Comparison of ENCODE assay signal across 8 cellular contexts in genomic region chr7:35003177-35003650, GRCh38. TPM values are rescaled to one million over a fixed set of nuclear protein-coding genes. Genes with fewer than 3 reads are reported as not detected.
DNase-seq lines count a peak whose midpoint lies in the region; ATAC-seq, FAIRE-seq and TF ChIP-seq lines count a peak whose summit lies in the region.
"Not testable (repeated sequence)": the region's sequence is repeated elsewhere in the genome, so short reads cannot be mapped to it uniquely, and the experiment has no call there.

No MANE protein-coding gene starts in this region.

- intact Hi-C loops in aorta (cut with DNase I): loop anchor here in 1 of 2 donors (5.0 kb wide), 1 partner anchor 34 kb away; the partner anchor contains the start of gene DPY19L1

- not testable (repeated sequence) for H3K36me3 ChIP-seq in astrocyte (ENCODE audit: insufficient read depth, low read length); hepatocyte (replicated peaks; ENCODE audit: insufficient read depth, low read depth); aorta (ENCODE audit: control insufficient read depth in 1 of 2, insufficient read depth in 2 of 2, low read length in 1 of 2)

- peaks cover 32% of the 10 kb centered on the region for H3K4me1 Mint-ChIP-seq in HFFc6 (ENCODE audit: low read depth)
- H3K4me1 Mint-ChIP-seq in astrocyte (ENCODE audit: low read depth, unreplicated experiment): peaks cover 49% of the 10 kb centered on the region
- H3K4me1 Mint-ChIP-seq in osteocyte (ENCODE audit: unreplicated experiment): peaks cover 29% of the 10 kb centered on the region

- H3K4me1 ChIP-seq in astrocyte (ENCODE audit: insufficient read depth, low read length): peaks cover 25% of the 10 kb centered on the region
- not testable (repeated sequence) for H3K4me1 ChIP-seq in hepatocyte (ENCODE audit: insufficient read depth); aorta (ENCODE audit: control insufficient read depth in 1 of 2, insufficient read depth in 2 of 2, low read length in 2 of 2)

- FAIRE-seq in astrocyte (lab: Jason Lieb, UNC): peak; percentile 92

- TF ChIP-seq CTCF in HFFc6 (IDR thresholded peaks at IDR 0.05); astrocyte (IDR thresholded peaks at IDR 0.05; ENCODE audit: insufficient read depth, low read depth, low read length); hepatocyte (IDR thresholded peaks at IDR 0.05; ENCODE audit: poor library complexity); osteocyte (IDR thresholded peaks at IDR 0.05): not testable (repeated sequence)

- not testable (repeated sequence) for H3K9me3 Mint-ChIP-seq in HFFc6; astrocyte (ENCODE audit: unreplicated experiment); osteocyte (ENCODE audit: unreplicated experiment)

- H3K27me3 Mint-ChIP-seq in HFFc6 (ENCODE audit: insufficient read depth); astrocyte (ENCODE audit: low read depth, unreplicated experiment); osteocyte (ENCODE audit: unreplicated experiment): not testable (repeated sequence)

- peaks cover 10% of the 10 kb centered on the region for H3K79me2 ChIP-seq in astrocyte (ENCODE audit: insufficient read depth, low read length)
- not testable (repeated sequence) for H3K79me2 ChIP-seq in hepatocyte

- DNase-seq in DMS 273 (lab: John Stamatoyannopoulos, UW; ENCODE audit: unreplicated experiment) (peak; percentile 45), HFFc6 (peak; percentile 74), NCI-H446 (lab: John Stamatoyannopoulos, UW) (peak; percentile 83 to 90), astrocyte (ENCODE audit: low read depth) (peak; percentile 72), erythroblast (lab: John Stamatoyannopoulos, UW) (peak; percentile 47 to 53)
- DNase-seq in hepatocyte (ENCODE audit: low spot score); osteocyte (ENCODE audit: extremely low spot score, unreplicated experiment); aorta: not testable (repeated sequence)

- peak overlapping the region; percentile 78 for H3K9ac ChIP-seq in astrocyte (ENCODE audit: low read length)

- peak overlapping the region; percentile 85 for H3K4me2 ChIP-seq in astrocyte (ENCODE audit: low read length)
- not testable (repeated sequence) for H3K4me2 ChIP-seq in hepatocyte

- H3K4me3 Mint-ChIP-seq in HFFc6 (peak overlapping the region; percentile 78), astrocyte (ENCODE audit: unreplicated experiment) (peak overlapping the region; percentile 40)
- H3K4me3 Mint-ChIP-seq in osteocyte (ENCODE audit: unreplicated experiment): not testable (repeated sequence)

- H3K36me3 Mint-ChIP-seq in HFFc6 (ENCODE audit: low read depth); astrocyte (ENCODE audit: low read depth, unreplicated experiment); osteocyte (ENCODE audit: unreplicated experiment): not testable (repeated sequence)

- not testable (repeated sequence) for H4K20me1 ChIP-seq in astrocyte (ENCODE audit: insufficient read depth, low read length); hepatocyte (ENCODE audit: insufficient read depth, poor library complexity, severe bottlenecking)

- H2AFZ ChIP-seq in astrocyte (ENCODE audit: low read depth, low read length); hepatocyte: not testable (repeated sequence)

- H3K9me2 ChIP-seq in hepatocyte (replicated peaks; ENCODE audit: insufficient read depth): not testable (repeated sequence)

- H3K27ac ChIP-seq in astrocyte (ENCODE audit: low read depth, low read length): peak overlapping the region; percentile 94
- H3K27ac ChIP-seq in hepatocyte: peak overlapping the region; percentile 86
- H3K27ac ChIP-seq in aorta (ENCODE audit: low read depth in 1 of 2, low read length in 2 of 2): not testable (repeated sequence)

- H3K27ac Mint-ChIP-seq in HFFc6: peak overlapping the region; percentile 94
- H3K27ac Mint-ChIP-seq in astrocyte (ENCODE audit: unreplicated experiment): peak overlapping the region; percentile 100
- H3K27ac Mint-ChIP-seq in osteocyte (ENCODE audit: unreplicated experiment): peak overlapping the region; percentile 94

- 50% methylated on average over 1 of the region's 1 CpG for WGBS in hepatocyte (ENCODE audit: low lambda C conversion rate, missing lambda C conversion rate)
- WGBS in aorta, 2 donors: 22 to 41% methylated on average over 1 of the region's 1 CpG

- peak; percentile 11 for ATAC-seq in aorta (ENCODE audit: low FRiP score)

- TF ChIP-seq POLR2A in erythroblast (IDR thresholded peaks at IDR 0.05; ENCODE audit: low read length): not testable (repeated sequence)

- peak overlapping the region; percentile 37 for H3K4me3 ChIP-seq in astrocyte (ENCODE audit: insufficient read depth, low read depth, low read length)
- not testable (repeated sequence) for H3K4me3 ChIP-seq in hepatocyte; aorta (ENCODE audit: low read length in 2 of 2)

- H3K27me3 ChIP-seq in astrocyte (ENCODE audit: insufficient read depth, low read length); hepatocyte; aorta (ENCODE audit: control insufficient read depth in 1 of 2, insufficient read depth in 2 of 2, low read length in 1 of 2): not testable (repeated sequence)

- not testable (repeated sequence) for H3K9me3 ChIP-seq in astrocyte (ENCODE audit: insufficient read depth, low read depth, low read length); hepatocyte (ENCODE audit: low read depth); aorta (ENCODE audit: control insufficient read depth, low read length)

RNA-seq across cellular contexts. Expression of gene DPY19L1, which starts 34.1 kb away (rescaled TPM):
- 10 to 100 TPM; 23.7 to 33.4 (median 30.2) TPM for total RNA-seq in HFFc6 (2021; fragmentation: NEBNext Ultra II Directional; extraction: Animal tissue kit (Norgen Biotek cat#: 25700))
- total RNA-seq in astrocyte: 46.4 and 69.2 TPM in 2 replicates
- 16.7 and 17.8 TPM in 2 replicates for total RNA-seq in hepatocyte
- polyA plus RNA-seq in hepatocyte: 7.6 and 8.8 TPM in 2 replicates
- 37.2 and 39.3 TPM in 2 replicates for total RNA-seq in osteocyte
- 10 to 100 TPM; 28.8 to 30.8 TPM for total RNA-seq in aorta
- polyA plus RNA-seq in aorta: 10 to 100 TPM in 1 of 2 donors, 1 to 10 TPM in 1; 4.3 to 10.3 TPM
